Comparison of ENCODE assay signal across 8 cellular contexts in genomic region chr2:143177081-143177786, GRCh38. TPM values are rescaled to one million over a fixed set of nuclear protein-coding genes. Genes with fewer than 3 reads are reported as not detected.
DNase-seq lines count a peak whose midpoint lies in the region; ATAC-seq and TF ChIP-seq lines count a peak whose summit lies in the region.

No MANE protein-coding gene starts in this region.

- no peaks in the 10 kb centered on the region for H3F3A ChIP-seq in smooth muscle cell (ENCODE audit: low read depth)

- no peak for TF ChIP-seq POLR2A in vagina (IDR thresholded peaks at IDR 0.05)

- peak overlapping the region in 5 of 11 experiments; percentile 4 to 47 (median 31); a peak in 9 of 22 replicates for H3K9ac ChIP-seq in BLaER1 treated with 17β-estradiol and CSF1 and Interleukin-3, amounts not matched to agents 10 nM and 100 nM
- H3K9ac ChIP-seq in smooth muscle cell (ENCODE audit: low read depth) = no peak overlapping the region

- peak overlapping the region in 9 of 11 experiments; percentile 19 to 65 (median 39); a peak in 15 of 22 replicates for H3K27ac ChIP-seq in BLaER1 treated with 17β-estradiol and CSF1 and Interleukin-3, amounts not matched to agents 10 nM and 100 nM
- H3K27ac ChIP-seq in vagina = no peak overlapping the region
- no peak overlapping the region for H3K27ac ChIP-seq in smooth muscle cell (ENCODE audit: low read depth)

- peaks cover 0 to 7% (median 0%) of the 10 kb centered on the region in 11 experiments; a peak in 2 of 22 replicates for H4K20me1 ChIP-seq in BLaER1 treated with 17β-estradiol and CSF1 and Interleukin-3, amounts not matched to agents 10 nM and 100 nM
- H4K20me1 ChIP-seq in smooth muscle cell (ENCODE audit: low read depth) = no peaks in the 10 kb centered on the region

- peak; percentile 96 for ATAC-seq in HG03135 (IDR thresholded peaks at IDR 0.05; ENCODE audit: unreplicated experiment)

- H3K4me3 ChIP-seq in BLaER1 treated with 17β-estradiol and CSF1 and Interleukin-3, amounts not matched to agents 10 nM and 100 nM = peak overlapping the region in 2 of 10 experiments; percentile 1 to 22; a peak in 2 of 20 replicates
- H3K4me3 ChIP-seq in cardiac fibroblast (replicated peaks in 1 of 2; ENCODE audit: low read depth in 2 of 2, low read length in 2 of 2) (peak overlapping the region in 1 of 2 donors; percentile 25), vagina (peak overlapping the region; percentile 30), smooth muscle cell (no peak overlapping the region)

- TF ChIP-seq CTCF in cardiac fibroblast (IDR thresholded peaks at IDR 0.05; ENCODE audit: low read depth, low read length) = no peak
- TF ChIP-seq CTCF in vagina (IDR thresholded peaks at IDR 0.05) = no peak
- TF ChIP-seq CTCF in smooth muscle cell (IDR thresholded peaks at IDR 0.05; ENCODE audit: borderline replicate concordance, insufficient read depth, poor library complexity, severe bottlenecking) = no peak

- intact Hi-C loops in vagina (cut with DNase I) = no loop called here

- no peaks in the 10 kb centered on the region for H3K27me3 ChIP-seq in BLaER1 treated with 17β-estradiol and CSF1 and Interleukin-3, amounts not matched to agents 10 nM and 100 nM
- H3K27me3 ChIP-seq in vagina = no peaks in the 10 kb centered on the region
- H3K27me3 ChIP-seq in smooth muscle cell (ENCODE audit: low read depth) = no peaks in the 10 kb centered on the region

- H3K79me2 ChIP-seq in smooth muscle cell (ENCODE audit: low read depth) = no peaks in the 10 kb centered on the region

- WGBS in smooth muscle cell (ENCODE audit: low lambda C conversion rate) = 81% methylated on average over 5 of the region's 5 CpGs

- peaks cover 4 to 13% (median 11%) of the 10 kb centered on the region in 10 experiments; a peak in 18 of 20 replicates for H3K4me1 ChIP-seq in BLaER1 treated with 17β-estradiol and CSF1 and Interleukin-3, amounts not matched to agents 10 nM and 100 nM
- no peaks in the 10 kb centered on the region for H3K4me1 ChIP-seq in vagina
- no peaks in the 10 kb centered on the region for H3K4me1 ChIP-seq in smooth muscle cell (ENCODE audit: low read depth)

- peaks cover 23 to 39% (median 34%) of the 10 kb centered on the region in 11 experiments for H3K9me3 ChIP-seq in BLaER1 treated with 17β-estradiol and CSF1 and Interleukin-3, amounts not matched to agents 10 nM and 100 nM (replicated peaks in 1 of 11)
- H3K9me3 ChIP-seq in vagina (peaks cover 4% of the 10 kb centered on the region), smooth muscle cell (replicated peaks; ENCODE audit: low read depth) (peaks cover 7% of the 10 kb centered on the region)

- H3K4me2 ChIP-seq in BLaER1 treated with 17β-estradiol and CSF1 and Interleukin-3, amounts not matched to agents 10 nM and 100 nM = peak overlapping the region; percentile 40 to 76 (median 52); a peak in 21 of 22 replicates
- no peak overlapping the region for H3K4me2 ChIP-seq in smooth muscle cell

- peaks cover 26 to 57% (median 40%) of the 10 kb centered on the region in 11 experiments for H3K36me3 ChIP-seq in BLaER1 treated with 17β-estradiol and CSF1 and Interleukin-3, amounts not matched to agents 10 nM and 100 nM
- no peaks in the 10 kb centered on the region for H3K36me3 ChIP-seq in vagina
- no peaks in the 10 kb centered on the region for H3K36me3 ChIP-seq in smooth muscle cell (ENCODE audit: low read depth)

- DNase-seq in GM19240 (ENCODE audit: insufficient read length, low spot score) (peak; percentile 21), cardiac fibroblast (ENCODE audit: low read depth in 2 of 2) (peak; percentile 3 to 15), vagina (ENCODE audit: extremely low spot score in 2 of 2) (no peak), HCEC 1CT (no peak), smooth muscle cell (lab: John Stamatoyannopoulos, UW; ENCODE audit: unreplicated experiment) (no peak), NCI-H69 (lab: John Stamatoyannopoulos, UW) (no peak)

- no peak overlapping the region for H2AFZ ChIP-seq in smooth muscle cell (ENCODE audit: low read depth)

RNA-seq across cellular contexts. Expression of gene ARHGAP15, which starts 48.0 kb away (rescaled TPM):
- total RNA-seq in vagina (9.1 TPM), smooth muscle cell (not detected in 2 replicates)
- not detected in 2 replicates for polyA plus RNA-seq in smooth muscle cell

Comparison
In these comparisons a context has a peak if more than half of its experiments do, and no peak if none do; other contexts are left out.
1. H3K27ac ChIP-seq: peak in BLaER1 treated with 17β-estradiol and CSF1 and Interleukin-3, amounts not matched to agents 10 nM and 100 nM (9 of 11); none in vagina (single experiment) and smooth muscle cell (single experiment).
2. DNase-seq: peak in GM19240 (single experiment) and cardiac fibroblast (2 of 2); none in vagina (0 of 2), HCEC 1CT (single experiment), smooth muscle cell (single experiment) and NCI-H69 (single experiment).
3. RNA of gene ARHGAP15, which starts 48.0 kb away (total RNA-seq): 9.1 TPM in vagina (single experiment); not detected in smooth muscle cell; every median in the first group is over 10 times any median in the second.